19 cellular contexts compared by ENCODE assay signal in the genomic region with DNA sequence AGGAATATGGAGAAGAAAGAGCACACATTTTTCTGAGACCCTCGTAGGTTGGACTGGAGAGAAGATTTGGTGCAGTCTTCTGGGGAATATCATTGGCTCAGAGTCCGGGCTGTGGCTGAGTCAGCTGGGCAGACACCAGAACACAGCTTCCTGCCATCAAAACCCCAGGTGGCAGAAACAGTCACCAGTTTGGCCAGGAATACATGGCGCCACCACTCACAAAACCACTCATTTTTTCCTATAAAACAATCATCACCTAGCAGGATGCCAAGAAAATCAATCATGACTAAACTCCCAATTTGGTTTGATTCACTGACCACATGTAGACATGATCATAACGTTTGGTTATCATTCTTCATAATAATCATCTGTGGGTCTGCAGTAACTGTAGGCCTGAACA.
DNase-seq lines count a peak whose midpoint lies in the region; ATAC-seq and FAIRE-seq lines count a peak whose summit lies in the region.
"Had no signal": no experiment of that assay in that cellular context is flagged by ENCODE, and none has a peak within 500 bp of the region (broad histone marks: within the 10 kb centered on the region; RNA-seq: fewer than 3 reads in every experiment).

No MANE protein-coding gene starts in this region.

- peak; percentile 41 for ATAC-seq in left ventricle myocardium superior
- ATAC-seq in GM18511 (IDR thresholded peaks at IDR 0.05; ENCODE audit: unreplicated experiment), result no peak
- no peak for ATAC-seq in GM21367 (IDR thresholded peaks at IDR 0.05; ENCODE audit: unreplicated experiment)
- ATAC-seq: body of pancreas, GM23338, right lobe of liver, T-helper 17 cell had no signal

- FAIRE-seq in urothelium cell line (lab: Jason Lieb, UNC), result no peak
- FAIRE-seq: kidney had no signal

- intact Hi-C loops in left ventricle myocardium superior (cut with micrococcal nuclease), result no loop called here
- intact Hi-C loops in cardiac septum (cut with DNase I), result no loop called here

- DNase-seq in left ventricle myocardium superior (no peak), cardiac septum (ENCODE audit: low spot score) (no peak), M059J (ENCODE audit: low read depth) (peak; percentile 12), astrocyte of the hippocampus (ENCODE audit: low read depth, low spot score) (peak; percentile 22), urothelium cell line (ENCODE audit: low spot score) (peak; percentile 50), NCI-H1694 treated with DMSO at 0.1 percent for 48 hours (lab: John Stamatoyannopoulos, UW) (no peak)
- DNase-seq: activated gamma-delta T cell treated with Interleukin-2 at 50 U/mL for 16 hours; dermis blood vessel endothelial cell; heart right ventricle; kidney; NK-92 treated with Interleukin-12 subunit alpha and Interleukin-12 subunit beta, amount 100 ng/mL, for 24 hours; occipital lobe; right lobe of liver; SHP77; T-helper 17 cell had no signal

Comparison
In these comparisons a context has a peak if more than half of its experiments do, and no peak if none do; other contexts are left out.
1. DNase-seq: peak in M059J (single experiment), astrocyte of the hippocampus (single experiment) and urothelium cell line (single experiment); none in left ventricle myocardium superior (single experiment), cardiac septum (single experiment) and NCI-H1694 treated with DMSO at 0.1 percent for 48 hours (single experiment).